In the genomic region with DNA sequence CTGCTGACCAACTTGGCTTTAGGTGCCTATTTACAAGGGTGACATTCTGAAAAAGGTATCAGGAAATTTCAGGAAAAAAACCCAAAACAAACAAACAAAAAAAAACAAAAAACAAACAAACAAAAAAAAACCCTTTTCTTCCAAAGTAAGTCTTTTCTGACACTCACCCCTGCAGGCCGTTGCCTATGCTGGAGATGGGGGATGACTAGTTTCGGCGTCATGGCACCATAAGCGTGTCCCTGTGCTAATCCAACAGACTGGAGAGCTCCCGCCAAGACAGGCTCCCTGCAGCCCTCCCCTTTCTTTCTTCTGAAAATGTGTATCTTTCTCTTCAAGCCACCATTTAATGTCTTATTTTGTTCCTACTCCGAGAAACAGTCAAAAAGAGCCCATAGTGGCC, we compare ENCODE assay signal across 39 cellular contexts. TPM values are rescaled to one million over a fixed set of nuclear protein-coding genes. Genes with fewer than 3 reads are reported as not detected.
"Had no signal": no experiment of that assay in that cellular context is flagged by ENCODE, and none has a peak within 500 bp of the region (broad histone marks: within the 10 kb centered on the region; RNA-seq: fewer than 3 reads in every experiment).

No MANE protein-coding gene starts in this region.

- H3K27me3 Mint-ChIP-seq: activated CD4-positive, alpha-beta T cell treated with anti-CD3 and anti-CD28 coated beads for 36 hours; activated CD4-positive, alpha-beta T cell treated with anti-CD3 and anti-CD28 coated beads, Interleukin-2, amount 10 ng/mL, durations not matched to agents 7 days and 5 days; activated naive CD4-positive, alpha-beta T cell treated with anti-CD3 and anti-CD28 coated beads, Interleukin-2, amount 50 U/mL, for 24 hours; activated naive CD8-positive, alpha-beta T cell; activated naive CD8-positive, alpha-beta T cell treated with anti-CD3 and anti-CD28 coated beads, Interleukin-2, amount 10 ng/mL, durations not matched to agents 7 days and 5 days; activated T-helper 17 cell treated with anti-CD3 and anti-CD28 coated beads, Interleukin-2, amount 50 U/mL, for 72 hours; brain had no signal

- H3K4me3 ChIP-seq: ascending aorta, cardiac muscle cell had no signal

- H3K36me3 Mint-ChIP-seq: activated naive CD4-positive, alpha-beta T cell treated with anti-CD3 and anti-CD28 coated beads, Interleukin-2, amount 10 ng/mL, durations not matched to agents 7 days and 5 days had no signal

- H3K27me3 ChIP-seq: ascending aorta, cardiac muscle cell had no signal

- DNase-seq: activated B cell treated with CpG ODN at 0.5 μM for 24 hours; activated CD4-positive, alpha-beta memory T cell treated with anti-CD3 and anti-CD28 coated beads, Interleukin-2, amount 10 ng/mL, durations not matched to agents 7 days and 5 days; activated CD4-positive, alpha-beta T cell treated with anti-CD3 and anti-CD28 coated beads for 36 hours; activated CD4-positive, alpha-beta T cell treated with anti-CD3 and anti-CD28 coated beads for 48 hours; activated CD4-positive, alpha-beta T cell treated with anti-CD3 and anti-CD28 coated beads, Interleukin-2, amount 10 ng/mL, durations not matched to agents 7 days and 5 days; activated CD4-positive, alpha-beta T cell treated with anti-CD3 and anti-CD28 coated beads, Interleukin-2, amount 50 U/mL, for 48 hours; activated CD4-positive, CD25-positive, alpha-beta regulatory T cell treated with anti-CD3 and anti-CD28 coated beads, Interleukin-2, amount 50 U/mL, for 72 hours; activated CD8-positive, alpha-beta memory T cell treated with anti-CD3 and anti-CD28 coated beads for 24 hours; activated CD8-positive, alpha-beta memory T cell treated with anti-CD3 and anti-CD28 coated beads, Interleukin-2, amount 10 ng/mL, durations not matched to agents 7 days and 5 days; activated CD8-positive, alpha-beta memory T cell treated with anti-CD3 and anti-CD28 coated beads, Interleukin-2, amount 50 U/mL, for 48 hours; activated CD8-positive, alpha-beta T cell treated with anti-CD3 and anti-CD28 coated beads, Interleukin-2, amount 10 ng/mL, durations not matched to agents 7 days and 5 days; activated effector memory CD4-positive, alpha-beta T cell treated with Interleukin-2 at 50 U/mL for 16 hours; activated gamma-delta T cell; activated naive CD4-positive, alpha-beta T cell treated with anti-CD3 and anti-CD28 coated beads, Interleukin-2, amount 10 ng/mL, durations not matched to agents 7 days and 5 days; activated naive CD4-positive, alpha-beta T cell treated with Interleukin-2 at 50 U/mL for 16 hours; activated naive CD8-positive, alpha-beta T cell treated with anti-CD3 and anti-CD28 coated beads, Interleukin-2, amount 10 ng/mL, durations not matched to agents 7 days and 5 days; activated naive CD8-positive, alpha-beta T cell treated with anti-CD3 and anti-CD28 coated beads, Interleukin-2, amount 50 U/mL, for 24 hours; activated T-cell treated with anti-CD3 and anti-CD28 coated beads, Interleukin-2, amount 50 U/mL, for 4 hours; activated T-cell treated with anti-CD3 and anti-CD28 coated beads, Interleukin-2, amount 50 U/mL, for 72 hours; amygdala; anterior cingulate cortex; caudate nucleus; cerebellar nuclear complex; T-helper 1 cell; T-helper 2 cell; T-helper 9 cell had no signal

- H3K27ac Mint-ChIP-seq: activated B cell treated with CpG ODN at 0.5 μM for 24 hours; activated CD4-positive, alpha-beta memory T cell treated with anti-CD3 and anti-CD28 coated beads, Interleukin-2, amount 10 ng/mL, durations not matched to agents 7 days and 5 days; activated CD4-positive, alpha-beta T cell treated with anti-CD3 and anti-CD28 coated beads for 36 hours; activated CD4-positive, alpha-beta T cell treated with anti-CD3 and anti-CD28 coated beads, Interleukin-2, amount 10 ng/mL, durations not matched to agents 7 days and 5 days; activated CD8-positive, alpha-beta memory T cell treated with anti-CD3 and anti-CD28 coated beads, Interleukin-2, amount 10 ng/mL, durations not matched to agents 7 days and 5 days; activated CD8-positive, alpha-beta T cell treated with anti-CD3 and anti-CD28 coated beads, Interleukin-2, amount 10 ng/mL, durations not matched to agents 7 days and 5 days; activated naive CD4-positive, alpha-beta T cell treated with anti-CD3 and anti-CD28 coated beads, Interleukin-2, amount 10 ng/mL, durations not matched to agents 7 days and 5 days; activated naive CD4-positive, alpha-beta T cell treated with anti-CD3 and anti-CD28 coated beads, Interleukin-2, amount 50 U/mL, for 24 hours; activated naive CD8-positive, alpha-beta T cell; activated naive CD8-positive, alpha-beta T cell treated with anti-CD3 and anti-CD28 coated beads, Interleukin-2, amount 10 ng/mL, durations not matched to agents 7 days and 5 days; activated naive CD8-positive, alpha-beta T cell treated with anti-CD3 and anti-CD28 coated beads, Interleukin-2, amount 50 U/mL, for 24 hours; activated T-cell treated with anti-CD3 and anti-CD28 coated beads, Interleukin-2, amount 50 U/mL, for 72 hours; activated T-helper 1 cell treated with anti-CD3 and anti-CD28 coated beads, Interleukin-12 subunit alpha, Interleukin-12 subunit beta, Interleukin-2, Interleukin-4 antibody, amounts not matched to agents 30 ng/mL and 10 ng/mL and 1 ng/mL, durations not matched to agents 14 hours and 24 hours and 36 hours; activated T-helper 17 cell treated with anti-CD3 and anti-CD28 coated beads, Interleukin-2, amount 50 U/mL, for 72 hours; brain; T-helper 1 cell treated with Interleukin-12 subunit alpha and Interleukin-12 subunit beta and Interleukin-4 antibody, amounts not matched to agents 30 μg/mL and 1 μg/mL, for 36 hours; T-helper 2 cell treated with Interferon-gamma antibody and Interleukin-4, amounts not matched to agents 5 μg/mL and 100 μg/mL, for 36 hours had no signal

- H3K27ac ChIP-seq: ascending aorta, cardiac muscle cell, VCaP had no signal

- ATAC-seq: activated CD4-positive, alpha-beta T cell treated with anti-CD3 and anti-CD28 coated beads for 36 hours; activated CD8-positive, alpha-beta memory T cell treated with anti-CD3 and anti-CD28 coated beads, Interleukin-2, amount 10 ng/mL, durations not matched to agents 7 days and 5 days; activated CD8-positive, alpha-beta T cell treated with anti-CD3 and anti-CD28 coated beads, Interleukin-2, amount 10 ng/mL, durations not matched to agents 7 days and 5 days; activated naive CD8-positive, alpha-beta T cell treated with anti-CD3 and anti-CD28 coated beads, Interleukin-2, amount 50 U/mL, for 24 hours; activated T-cell treated with anti-CD3 and anti-CD28 coated beads, Interleukin-2, amount 50 U/mL, for 4 hours; activated T-cell treated with anti-CD3 and anti-CD28 coated beads, Interleukin-2, amount 50 U/mL, for 72 hours; activated T-helper 17 cell treated with anti-CD3 and anti-CD28 coated beads, Interleukin-2, amount 50 U/mL, for 72 hours had no signal

- H3K4me1 Mint-ChIP-seq: activated B cell treated with CpG ODN at 0.5 μM for 24 hours; activated naive CD8-positive, alpha-beta T cell treated with anti-CD3 and anti-CD28 coated beads, Interleukin-2, amount 50 U/mL, for 24 hours; brain had no signal

- H3K9me3 Mint-ChIP-seq: activated CD4-positive, alpha-beta memory T cell treated with anti-CD3 and anti-CD28 coated beads, Interleukin-2, amount 10 ng/mL, durations not matched to agents 7 days and 5 days; activated naive CD8-positive, alpha-beta T cell treated with anti-CD3 and anti-CD28 coated beads, Interleukin-2, amount 10 ng/mL, durations not matched to agents 7 days and 5 days; activated T-helper 1 cell treated with anti-CD3 and anti-CD28 coated beads, Interleukin-12 subunit alpha, Interleukin-12 subunit beta, Interleukin-2, Interleukin-4 antibody, amounts not matched to agents 30 ng/mL and 10 ng/mL and 1 ng/mL, durations not matched to agents 14 hours and 24 hours and 36 hours; activated T-helper 17 cell treated with anti-CD3 and anti-CD28 coated beads, Interleukin-2, amount 50 U/mL, for 72 hours; T-helper 1 cell treated with Interleukin-12 subunit alpha and Interleukin-12 subunit beta and Interleukin-4 antibody, amounts not matched to agents 30 μg/mL and 1 μg/mL, for 36 hours had no signal

- H3K4me1 ChIP-seq: ascending aorta had no signal

- H3K36me3 ChIP-seq: cardiac muscle cell had no signal

- H3K4me3 Mint-ChIP-seq: activated B cell treated with CpG ODN at 0.5 μM for 24 hours; activated CD4-positive, alpha-beta memory T cell treated with anti-CD3 and anti-CD28 coated beads, Interleukin-2, amount 10 ng/mL, durations not matched to agents 7 days and 5 days; activated CD4-positive, alpha-beta T cell treated with anti-CD3 and anti-CD28 coated beads for 36 hours; activated CD4-positive, alpha-beta T cell treated with anti-CD3 and anti-CD28 coated beads, Interleukin-2, amount 10 ng/mL, durations not matched to agents 7 days and 5 days; activated CD8-positive, alpha-beta memory T cell treated with anti-CD3 and anti-CD28 coated beads, Interleukin-2, amount 10 ng/mL, durations not matched to agents 7 days and 5 days; activated CD8-positive, alpha-beta T cell treated with anti-CD3 and anti-CD28 coated beads, Interleukin-2, amount 10 ng/mL, durations not matched to agents 7 days and 5 days; activated naive CD4-positive, alpha-beta T cell treated with anti-CD3 and anti-CD28 coated beads, Interleukin-2, amount 10 ng/mL, durations not matched to agents 7 days and 5 days; activated naive CD4-positive, alpha-beta T cell treated with anti-CD3 and anti-CD28 coated beads, Interleukin-2, amount 50 U/mL, for 24 hours; activated naive CD8-positive, alpha-beta T cell; activated naive CD8-positive, alpha-beta T cell treated with anti-CD3 and anti-CD28 coated beads, Interleukin-2, amount 10 ng/mL, durations not matched to agents 7 days and 5 days; activated naive CD8-positive, alpha-beta T cell treated with anti-CD3 and anti-CD28 coated beads, Interleukin-2, amount 50 U/mL, for 24 hours; activated T-cell treated with anti-CD3 and anti-CD28 coated beads, Interleukin-2, amount 50 U/mL, for 4 hours; activated T-cell treated with anti-CD3 and anti-CD28 coated beads, Interleukin-2, amount 50 U/mL, for 72 hours; activated T-helper 1 cell treated with anti-CD3 and anti-CD28 coated beads, Interleukin-12 subunit alpha, Interleukin-12 subunit beta, Interleukin-2, Interleukin-4 antibody, amounts not matched to agents 30 ng/mL and 10 ng/mL and 1 ng/mL, durations not matched to agents 14 hours and 24 hours and 36 hours; activated T-helper 17 cell treated with anti-CD3 and anti-CD28 coated beads, Interleukin-2, amount 50 U/mL, for 72 hours; brain; central memory CD8-positive, alpha-beta T cell; T-helper 1 cell treated with Interleukin-12 subunit alpha and Interleukin-12 subunit beta and Interleukin-4 antibody, amounts not matched to agents 30 μg/mL and 1 μg/mL, for 36 hours; T-helper 2 cell treated with Interferon-gamma antibody and Interleukin-4, amounts not matched to agents 5 μg/mL and 100 μg/mL, for 36 hours had no signal

RNA-seq across cellular contexts. Expression of a gene that starts 13.7 kb away (rescaled TPM):
- total RNA-seq: activated B cell treated with CpG ODN at 0.5 μM for 24 hours; activated CD4-positive, alpha-beta memory T cell treated with anti-CD3 and anti-CD28 coated beads, Interleukin-2, amount 10 ng/mL, durations not matched to agents 7 days and 5 days; activated CD4-positive, alpha-beta T cell treated with anti-CD3 and anti-CD28 coated beads for 36 hours; activated CD4-positive, alpha-beta T cell treated with anti-CD3 and anti-CD28 coated beads, Interleukin-2, amount 10 ng/mL, durations not matched to agents 7 days and 5 days; activated CD8-positive, alpha-beta memory T cell treated with anti-CD3 and anti-CD28 coated beads, Interleukin-2, amount 10 ng/mL, durations not matched to agents 7 days and 5 days; activated CD8-positive, alpha-beta T cell treated with anti-CD3 and anti-CD28 coated beads, Interleukin-2, amount 10 ng/mL, durations not matched to agents 7 days and 5 days; activated naive CD8-positive, alpha-beta T cell treated with anti-CD3 and anti-CD28 coated beads, Interleukin-2, amount 10 ng/mL, durations not matched to agents 7 days and 5 days; activated T-cell treated with anti-CD3 and anti-CD28 coated beads, Interleukin-2, amount 50 U/mL, for 4 hours; activated T-cell treated with anti-CD3 and anti-CD28 coated beads, Interleukin-2, amount 50 U/mL, for 72 hours; activated T-helper 1 cell treated with anti-CD3 and anti-CD28 coated beads, Interleukin-12 subunit alpha, Interleukin-12 subunit beta, Interleukin-2, Interleukin-4 antibody, amounts not matched to agents 30 ng/mL and 10 ng/mL and 1 ng/mL, durations not matched to agents 14 hours and 24 hours and 36 hours; activated T-helper 17 cell treated with anti-CD3 and anti-CD28 coated beads, Interleukin-2, amount 50 U/mL, for 72 hours; ascending aorta; bronchial epithelial cell; cardiac muscle cell; chondrocyte had no signal
- polyA plus RNA-seq: cardiac muscle cell had no signal

RNA-seq across cellular contexts. Expression of a gene that starts 55.2 kb away (rescaled TPM):
- total RNA-seq: activated B cell treated with CpG ODN at 0.5 μM for 24 hours; activated CD4-positive, alpha-beta memory T cell treated with anti-CD3 and anti-CD28 coated beads, Interleukin-2, amount 10 ng/mL, durations not matched to agents 7 days and 5 days; activated CD4-positive, alpha-beta T cell treated with anti-CD3 and anti-CD28 coated beads for 36 hours; activated CD8-positive, alpha-beta T cell treated with anti-CD3 and anti-CD28 coated beads, Interleukin-2, amount 10 ng/mL, durations not matched to agents 7 days and 5 days; activated naive CD8-positive, alpha-beta T cell treated with anti-CD3 and anti-CD28 coated beads, Interleukin-2, amount 10 ng/mL, durations not matched to agents 7 days and 5 days; activated T-cell treated with anti-CD3 and anti-CD28 coated beads, Interleukin-2, amount 50 U/mL, for 4 hours; activated T-helper 1 cell treated with anti-CD3 and anti-CD28 coated beads, Interleukin-12 subunit alpha, Interleukin-12 subunit beta, Interleukin-2, Interleukin-4 antibody, amounts not matched to agents 30 ng/mL and 10 ng/mL and 1 ng/mL, durations not matched to agents 14 hours and 24 hours and 36 hours; ascending aorta; bronchial epithelial cell; chondrocyte had no signal
